In the genomic region with DNA sequence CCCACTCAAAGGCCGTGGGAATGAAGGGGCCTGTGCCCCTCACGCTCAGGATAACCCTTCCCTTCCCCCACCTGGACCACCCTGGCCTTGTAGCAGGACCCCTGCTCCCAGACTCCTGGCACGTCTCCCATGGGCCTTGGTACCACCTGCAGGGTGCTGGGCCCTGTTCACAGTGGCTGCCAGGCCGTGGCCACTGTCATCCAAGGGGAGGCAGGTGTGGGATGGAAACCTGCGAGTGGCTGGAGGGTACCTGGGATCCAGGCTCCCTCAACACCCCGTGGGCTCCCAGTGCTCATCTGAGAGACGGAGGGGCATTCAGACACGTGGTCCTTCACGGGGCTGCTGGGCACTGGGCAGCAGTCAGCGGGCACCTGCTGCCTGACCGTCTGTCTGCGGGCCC, we compare ENCODE assay signal across 14 cellular contexts.
"Had no signal": no experiment of that assay in that cellular context is flagged by ENCODE, and none has a peak within 500 bp of the region (broad histone marks: within the 10 kb centered on the region; RNA-seq: fewer than 3 reads in every experiment).

No MANE protein-coding gene starts in this region.

- H3K36me3 ChIP-seq: pancreas, thyroid gland had no signal

- H3K4me3 Mint-ChIP-seq: activated CD4-positive, alpha-beta memory T cell treated with anti-CD3 and anti-CD28 coated beads for 36 hours; activated naive CD4-positive, alpha-beta T cell treated with anti-CD3 and anti-CD28 coated beads for 36 hours; activated naive CD8-positive, alpha-beta T cell treated with anti-CD3 and anti-CD28 coated beads, Interleukin-2, amount 10 ng/mL, durations not matched to agents 7 days and 5 days; activated T-cell treated with anti-CD3 and anti-CD28 coated beads, Interleukin-2, amount 50 U/mL, for 72 hours; memory B cell; nephron; stimulated activated naive CD8-positive, alpha-beta T cell treated with anti-CD3 and anti-CD28 coated beads, Interleukin-15, Interleukin-2, amounts not matched to agents 100 ng/mL and 50 ng/mL, for 24 hours had no signal

- H3K27ac Mint-ChIP-seq: activated CD4-positive, alpha-beta memory T cell treated with anti-CD3 and anti-CD28 coated beads for 36 hours; activated naive CD4-positive, alpha-beta T cell treated with anti-CD3 and anti-CD28 coated beads for 36 hours; activated naive CD8-positive, alpha-beta T cell treated with anti-CD3 and anti-CD28 coated beads, Interleukin-2, amount 10 ng/mL, durations not matched to agents 7 days and 5 days; activated T-cell treated with anti-CD3 and anti-CD28 coated beads, Interleukin-2, amount 50 U/mL, for 72 hours; memory B cell; stimulated activated naive CD8-positive, alpha-beta T cell treated with anti-CD3 and anti-CD28 coated beads, Interleukin-15, Interleukin-2, amounts not matched to agents 100 ng/mL and 50 ng/mL, for 24 hours had no signal

- H3K27ac ChIP-seq: pancreas, thyroid gland had no signal

- H3K27me3 ChIP-seq: pancreas, thyroid gland had no signal

- H3K9me3 ChIP-seq: pancreas, thyroid gland had no signal

- DNase-seq: activated CD4-positive, alpha-beta memory T cell treated with anti-CD3 and anti-CD28 coated beads for 36 hours; activated CD4-positive, alpha-beta T cell treated with anti-CD3 and anti-CD28 coated beads for 48 hours; activated effector memory CD4-positive, alpha-beta T cell treated with Interleukin-2 at 50 U/mL for 16 hours; activated naive CD4-positive, alpha-beta T cell treated with anti-CD3 and anti-CD28 coated beads for 36 hours; activated naive CD8-positive, alpha-beta T cell treated with anti-CD3 and anti-CD28 coated beads, Interleukin-2, amount 10 ng/mL, durations not matched to agents 7 days and 5 days; activated T-cell treated with anti-CD3 and anti-CD28 coated beads, Interleukin-2, amount 50 U/mL, for 72 hours; stimulated activated CD4-positive, alpha-beta T cell treated with anti-CD3 and anti-CD28 coated beads, Interleukin-4, amount 100 ng/mL, for 24 hours had no signal

- ATAC-seq: activated T-cell treated with anti-CD3 and anti-CD28 coated beads, Interleukin-2, amount 50 U/mL, for 72 hours had no signal

- H3K4me1 Mint-ChIP-seq: memory B cell had no signal

- H3K36me3 Mint-ChIP-seq: activated naive CD8-positive, alpha-beta T cell treated with anti-CD3 and anti-CD28 coated beads, Interleukin-2, amount 10 ng/mL, durations not matched to agents 7 days and 5 days; memory B cell had no signal

- H3K4me3 ChIP-seq: pancreas, thyroid gland had no signal

- FAIRE-seq: bronchial epithelial cell, endometrium, pancreas had no signal
